In genomic region chr6:5282191-5282623, GRCh38 we compare ENCODE assay signal across 1 cellular context.
TF ChIP-seq lines count a peak whose summit lies in the region.

No MANE protein-coding gene starts in this region.

TF ChIP-seq in K562, 482 proteins besides CTCF, POLR2A, EP300 and RAD21 (continued from another document and continues in another):
- TF ChIP-seq ZNF609 (CRISPR knock-in tag; IDR thresholded peaks at IDR 0.05; ENCODE audit: borderline replicate concordance) (no peak), GABPB2 (CRISPR knock-in tag; conservative IDR thresholded peaks at IDR 0.05) (no peak), RNF2 (IDR thresholded peaks at IDR 0.05) (no peak), MAX (CRISPR knock-in tag; IDR thresholded peaks at IDR 0.05) (peak; percentile 18; the same call in 1 of the 2 replicates), ZKSCAN8 (CRISPR knock-in tag; IDR thresholded peaks at IDR 0.05) (no peak), E2F8 (IDR thresholded peaks at IDR 0.05; ENCODE audit: low read depth, partially characterized antibody) (no peak), KLF6 (CRISPR knock-in tag; IDR thresholded peaks at IDR 0.05; ENCODE audit: borderline replicate concordance) (no peak), ZNF318 (IDR thresholded peaks at IDR 0.05; ENCODE audit: borderline replicate concordance in 1 of 2, low read depth in 1 of 2) (no peak), NR2C2 (CRISPR knock-in tag; IDR thresholded peaks at IDR 0.05) (no peak), NR2C2 (tag; IDR thresholded peaks at IDR 0.05) (no peak), TCF3 (CRISPR knock-in tag; IDR thresholded peaks at IDR 0.05) (peak; percentile 64), ZNF12 (CRISPR knock-in tag; IDR thresholded peaks at IDR 0.05) (no peak), TFAP4 (CRISPR knock-in tag; IDR thresholded peaks at IDR 0.05; ENCODE audit: borderline replicate concordance) (peak; percentile 72), SMARCA4 (IDR thresholded peaks at IDR 0.05) (no peak), POLR2AphosphoS2 (IDR thresholded peaks at IDR 0.05; ENCODE audit: low read length) (no peak), CBFA2T2 (conservative IDR thresholded peaks at IDR 0.05) (peak; percentile 65), ZNF639 (CRISPR knock-in tag; conservative IDR thresholded peaks at IDR 0.05 in 1 of 2, IDR thresholded peaks at IDR 0.05 in 1 of 2) (no peak), MCM3 (IDR thresholded peaks at IDR 0.05) (no peak), CREM (IDR thresholded peaks at IDR 0.05; ENCODE audit: low read depth) (no peak), ATF1 (CRISPR knock-in tag; IDR thresholded peaks at IDR 0.05) (no peak), ATF1 (tag; IDR thresholded peaks at IDR 0.05) (no peak), RBM25 (IDR thresholded peaks at IDR 0.05; ENCODE audit: low read depth, low read length, severe bottlenecking) (no peak), NEUROD1 (IDR thresholded peaks at IDR 0.05; ENCODE audit: borderline replicate concordance, low read depth, low read length, partially characterized antibody) (no peak), ZBTB33 (CRISPR knock-in tag; IDR thresholded peaks at IDR 0.05) (peak; percentile 87), KHSRP (IDR thresholded peaks at IDR 0.05) (no peak), ELK3 (CRISPR knock-in tag; IDR thresholded peaks at IDR 0.05) (no peak), PREB (CRISPR knock-in tag; IDR thresholded peaks at IDR 0.05) (no peak), ZNF311 (CRISPR knock-in tag; IDR thresholded peaks at IDR 0.05) (no peak), RBM34 (IDR thresholded peaks at IDR 0.05; ENCODE audit: borderline replicate concordance, insufficient read depth, low read length) (no peak), ZNF764 (CRISPR knock-in tag; IDR thresholded peaks at IDR 0.05; ENCODE audit: low read depth) (no peak), ELF1 (tag; IDR thresholded peaks at IDR 0.05) (no peak), HEY1 (CRISPR knock-in tag; IDR thresholded peaks at IDR 0.05; ENCODE audit: borderline replicate concordance) (no peak), PCBP2 (IDR thresholded peaks at IDR 0.05; ENCODE audit: low read depth, low read length, poor library complexity, severe bottlenecking) (no peak), ZNF24 (IDR thresholded peaks at IDR 0.05) (no peak), L3MBTL2 (IDR thresholded peaks at IDR 0.05) (no peak), ZNF444 (CRISPR knock-in tag; IDR thresholded peaks at IDR 0.05) (no peak), BRF1 (IDR thresholded peaks at IDR 0.05; ENCODE audit: borderline replicate concordance, extremely low read depth, insufficient read length) (no peak), ZNF778 (CRISPR knock-in tag; IDR thresholded peaks at IDR 0.05) (no peak)
